Comparison of ENCODE assay signal across 1 cellular context in genomic region chr9:117945286-117945685, GRCh38.
TF ChIP-seq lines count a peak whose summit lies in the region.

No MANE protein-coding gene starts in this region.

TF ChIP-seq in WTC11, 78 proteins besides CTCF, POLR2A, EP300 and RAD21 (continued from another document):
- TF ChIP-seq E2F1 (CRISPR knock-in tag; IDR thresholded peaks at IDR 0.05) (no peak), ZNF416 (CRISPR knock-in tag; IDR thresholded peaks at IDR 0.05) (no peak), GRHL2 (CRISPR knock-in tag; IDR thresholded peaks at IDR 0.05; ENCODE audit: insufficient replicate concordance, severe bottlenecking) (no peak), NR1H2 (CRISPR knock-in tag; IDR thresholded peaks at IDR 0.05) (no peak), ZNF263 (CRISPR knock-in tag; IDR thresholded peaks at IDR 0.05; ENCODE audit: low read depth) (no peak), EMX1 (CRISPR knock-in tag; IDR thresholded peaks at IDR 0.05) (no peak), FOXP1 (CRISPR knock-in tag; IDR thresholded peaks at IDR 0.05; ENCODE audit: borderline replicate concordance) (no peak), MYBL2 (CRISPR knock-in tag; IDR thresholded peaks at IDR 0.05) (no peak), ATF2 (CRISPR knock-in tag; IDR thresholded peaks at IDR 0.05; ENCODE audit: borderline replicate concordance, low read depth) (no peak), JAZF1 (CRISPR knock-in tag; IDR thresholded peaks at IDR 0.05) (no peak), E2F4 (CRISPR knock-in tag; IDR thresholded peaks at IDR 0.05; ENCODE audit: borderline replicate concordance, low read depth) (no peak), NFE2L1 (CRISPR knock-in tag; IDR thresholded peaks at IDR 0.05) (no peak)
TF ChIP-seq in WTC11: peak in this region for 0.
